ENCODE assay signal across 17 cellular contexts in the genomic region with DNA sequence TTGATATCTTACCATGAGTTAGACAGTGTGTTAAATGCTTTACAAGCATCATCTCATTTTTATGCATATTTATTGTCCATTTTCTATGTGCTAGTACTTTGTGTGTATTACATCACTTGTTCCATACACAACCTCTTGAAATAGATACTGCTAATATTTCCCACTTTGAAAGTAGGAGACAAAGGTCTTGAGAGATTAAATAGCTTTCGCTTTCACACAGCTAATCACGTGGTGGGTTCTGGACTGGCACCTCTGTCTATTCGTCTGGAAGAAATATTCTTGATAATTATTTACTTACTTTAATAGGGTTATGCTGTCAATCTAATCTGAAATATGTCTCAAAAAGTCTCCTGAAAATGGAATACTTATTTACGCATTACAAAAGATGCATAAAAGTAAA. TPM values are rescaled to one million over a fixed set of nuclear protein-coding genes. Genes with fewer than 3 reads are reported as not detected.
"Had no signal": no experiment of that assay in that cellular context is flagged by ENCODE, and none has a peak within 500 bp of the region (broad histone marks: within the 10 kb centered on the region; RNA-seq: fewer than 3 reads in every experiment).

No MANE protein-coding gene starts in this region.

- H3K9me3 Mint-ChIP-seq: activated CD4-positive, alpha-beta T cell treated with anti-CD3 and anti-CD28 coated beads, Interleukin-2, amount 10 ng/mL, durations not matched to agents 7 days and 5 days; dendritic cell treated with granulocyte-macrophage colony-stimulating factor and Interleukin-4, amounts not matched to agents 40 ng/mL and 50 ng/mL, for 4 days had no signal

- H3K27ac ChIP-seq: adrenal gland, esophagus muscularis mucosa, gastroesophageal sphincter, ovary, upper lobe of right lung had no signal

- H3K27ac Mint-ChIP-seq: activated CD4-positive, alpha-beta T cell treated with anti-CD3 and anti-CD28 coated beads, Interleukin-2, amount 10 ng/mL, durations not matched to agents 7 days and 5 days; activated naive CD4-positive, alpha-beta T cell treated with anti-CD3 and anti-CD28 coated beads, Interleukin-2, amount 50 U/mL, for 24 hours; dendritic cell treated with granulocyte-macrophage colony-stimulating factor and Interleukin-4, amounts not matched to agents 40 ng/mL and 50 ng/mL, for 4 days; naive thymus-derived CD8-positive, alpha-beta T cell; T-helper 1 cell treated with Interleukin-12 subunit alpha and Interleukin-12 subunit beta and Interleukin-4 antibody, amounts not matched to agents 30 μg/mL and 1 μg/mL, for 36 hours had no signal

- H3K4me1 ChIP-seq: adrenal gland, heart right ventricle, upper lobe of right lung had no signal

- DNase-seq: activated CD4-positive, alpha-beta T cell treated with anti-CD3 and anti-CD28 coated beads, Interleukin-2, amount 10 ng/mL, durations not matched to agents 7 days and 5 days; activated gamma-delta T cell; adrenal gland; effector CD8-positive, alpha-beta T cell; heart right ventricle; mesendoderm; naive thymus-derived CD8-positive, alpha-beta T cell; ovary; stimulated activated naive CD4-positive, alpha-beta T cell; upper lobe of right lung had no signal

- ATAC-seq: activated CD4-positive, CD25-positive, alpha-beta regulatory T cell treated with anti-CD3 and anti-CD28 coated beads, Interleukin-2, amount 50 U/mL, for 24 hours; gastroesophageal sphincter; naive thymus-derived CD8-positive, alpha-beta T cell; upper lobe of right lung had no signal

- H3K36me3 Mint-ChIP-seq: activated naive CD4-positive, alpha-beta T cell treated with anti-CD3 and anti-CD28 coated beads, Interleukin-2, amount 50 U/mL, for 24 hours; naive thymus-derived CD8-positive, alpha-beta T cell had no signal

- H3K4me3 ChIP-seq: adrenal gland, esophagus muscularis mucosa, gastroesophageal sphincter, ovary, upper lobe of right lung had no signal

- H3K27me3 ChIP-seq: adrenal gland, esophagus muscularis mucosa, gastroesophageal sphincter, heart right ventricle, ovary, upper lobe of right lung had no signal

- H3K36me3 ChIP-seq: adrenal gland, heart right ventricle, ovary, upper lobe of right lung had no signal

- H3K9me3 ChIP-seq: adrenal gland, esophagus muscularis mucosa, gastroesophageal sphincter, heart right ventricle, ovary, upper lobe of right lung had no signal

RNA-seq across cellular contexts. Expression of gene EPHA7, which starts 30.2 kb away (rescaled TPM):
- total RNA-seq: activated CD4-positive, alpha-beta T cell treated with anti-CD3 and anti-CD28 coated beads, Interleukin-2, amount 10 ng/mL, durations not matched to agents 7 days and 5 days; bronchial epithelial cell; naive thymus-derived CD8-positive, alpha-beta T cell had no signal
